In the genomic region with DNA sequence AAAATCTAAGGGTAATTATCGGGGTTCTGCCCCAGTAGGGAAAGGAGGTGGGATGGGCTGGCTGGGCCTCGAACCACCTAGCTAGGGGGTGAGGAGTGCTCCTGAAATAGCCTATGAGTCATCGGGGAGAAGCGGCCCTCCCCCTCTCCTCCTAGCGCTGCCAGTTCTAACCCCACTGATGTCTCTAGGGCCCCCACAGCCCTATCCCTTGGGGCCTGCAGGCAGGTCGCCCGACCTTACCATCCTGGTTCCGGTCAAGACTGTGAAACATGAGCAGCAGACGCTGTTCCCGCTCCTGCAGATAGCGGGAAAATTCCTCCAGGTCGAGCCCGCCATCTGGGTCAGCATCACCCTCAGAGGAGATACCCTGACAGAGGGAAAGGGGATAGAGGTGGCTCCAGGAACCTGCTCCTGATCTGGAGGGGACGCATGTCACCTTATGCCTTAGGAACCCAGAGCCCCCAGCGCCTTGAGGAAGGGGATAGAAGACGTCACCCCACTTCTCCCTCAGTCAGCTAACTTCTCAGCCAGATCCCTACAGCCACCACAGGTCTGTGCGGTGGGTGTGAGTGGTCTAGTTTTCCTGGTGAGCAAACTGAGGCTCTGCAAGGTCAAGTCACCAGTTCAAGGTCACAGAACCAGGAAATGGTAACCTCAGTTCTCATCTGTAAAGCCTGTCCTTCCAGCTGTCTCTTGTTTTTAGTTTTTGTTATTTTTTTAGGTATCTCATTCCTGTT, we compare ENCODE assay signal across 9 cellular contexts. TPM values are rescaled to one million over a fixed set of nuclear protein-coding genes. Genes with fewer than 3 reads are reported as not detected.
A peak's percentile ranks its signal among the peaks of the same experiment; 100 is the strongest.
DNase-seq lines count a peak whose midpoint lies in the region; ATAC-seq and TF ChIP-seq lines count a peak whose summit lies in the region.
"Had no signal": no experiment of that assay in that cellular context is flagged by ENCODE, and none has a peak within 500 bp of the region (broad histone marks: within the 10 kb centered on the region; RNA-seq: fewer than 3 reads in every experiment).

No MANE protein-coding gene starts in this region.

- peak overlapping the region; percentile 58 to 68 for H3K9ac ChIP-seq in stomach smooth muscle (ENCODE audit: low read length in 2 of 2)

- CTCF ChIA-PET in activated naive CD4-positive, alpha-beta T cell treated with anti-CD3 and anti-CD28 coated beads for 36 hours (lab: Charles Lee), result no interaction called here
- CTCF ChIA-PET in OCI-LY7 (lab: Charles Lee; ENCODE audit: unreplicated experiment), result no interaction called here

- intact Hi-C loops in activated naive CD4-positive, alpha-beta T cell treated with anti-CD3 and anti-CD28 coated beads for 36 hours (cut with micrococcal nuclease), result no loop called here
- intact Hi-C loops in OCI-LY7 (cut with micrococcal nuclease; ENCODE audit: unreplicated experiment), result no loop called here

- WGBS in gastroesophageal sphincter (ENCODE audit: low coverage in 1 of 2), 2 donors, result 32 to 100% methylated on average over 4 to 5 of the region's 17 CpGs

- H3K36me3 Mint-ChIP-seq in activated naive CD4-positive, alpha-beta T cell treated with anti-CD3 and anti-CD28 coated beads for 36 hours (ENCODE audit: low read depth), result peaks cover 32% of the 10 kb centered on the region
- peaks cover 23 to 38% of the 10 kb centered on the region in 2 donors for H3K36me3 Mint-ChIP-seq in activated naive CD4-positive, alpha-beta T cell treated with anti-CD3 and anti-CD28 coated beads, Interleukin-2, amount 50 U/mL, for 72 hours

- peak overlapping the region; percentile 91 for H3K4me2 ChIP-seq in OCI-LY7 (ENCODE audit: low read length)

- peaks cover 15% of the 10 kb centered on the region for H3K4me1 ChIP-seq in OCI-LY7 (ENCODE audit: insufficient read depth, low read length, poor library complexity, severe bottlenecking)
- H3K4me1 ChIP-seq in gastroesophageal sphincter, result peaks cover 0 to 24% (median 6%) of the 10 kb centered on the region in 3 donors
- H3K4me1 ChIP-seq in stomach smooth muscle (ENCODE audit: control insufficient read depth, insufficient read depth, low read length), result peaks cover 14% of the 10 kb centered on the region

- H3K4me1 Mint-ChIP-seq in activated naive CD4-positive, alpha-beta T cell treated with anti-CD3 and anti-CD28 coated beads for 36 hours (ENCODE audit: low read depth), result peaks cover 11% of the 10 kb centered on the region

- POLR2A ChIA-PET in OCI-LY7 (lab: Charles Lee), result interaction anchor here (0.5 to 1.8 kb wide), 2 partner anchors 11 to 23 kb away, joined by 3 to 6 read pairs; a partner anchor contains a TSS

- H2AFZ ChIP-seq in OCI-LY7 (ENCODE audit: low read length), result peak overlapping the region; percentile 28; the same call in 1 of the 2 replicates

- peaks cover 13% of the 10 kb centered on the region; the same call in 1 of the 2 replicates for H3K79me2 ChIP-seq in OCI-LY7 (ENCODE audit: insufficient read depth, low read depth, low read length)

- H3K27ac Mint-ChIP-seq in activated naive CD4-positive, alpha-beta T cell treated with anti-CD3 and anti-CD28 coated beads for 36 hours, result no peak overlapping the region
- no peak overlapping the region for H3K27ac Mint-ChIP-seq in activated naive CD4-positive, alpha-beta T cell treated with anti-CD3 and anti-CD28 coated beads, Interleukin-2, amount 50 U/mL, for 72 hours

- TF ChIP-seq CTCF in OCI-LY7 (conservative IDR thresholded peaks at IDR 0.05; ENCODE audit: low read length), result no peak
- no peak for TF ChIP-seq CTCF in gastroesophageal sphincter (IDR thresholded peaks at IDR 0.05)

- H3K4me3 ChIP-seq in OCI-LY7 (ENCODE audit: low read depth, low read length, poor library complexity, severe bottlenecking) (peak overlapping the region; percentile 89), gastroesophageal sphincter (peak overlapping the region in 1 of 2 donors; percentile 94), stomach smooth muscle (ENCODE audit: low read length in 2 of 2) (peak overlapping the region; percentile 83 to 88)

- no peaks in the 10 kb centered on the region for H4K20me1 ChIP-seq in OCI-LY7 (ENCODE audit: insufficient read depth, low read length)

- peaks cover 46% of the 10 kb centered on the region for H3K36me3 ChIP-seq in OCI-LY7 (ENCODE audit: insufficient read depth, low read length)
- peaks cover 0 to 44% of the 10 kb centered on the region in 2 donors for H3K36me3 ChIP-seq in gastroesophageal sphincter
- H3K36me3 ChIP-seq in stomach smooth muscle (ENCODE audit: control insufficient read depth in 2 of 2, insufficient read depth in 2 of 2, low read length in 2 of 2), result peaks cover 27 to 31% of the 10 kb centered on the region in 2 donors

- TF ChIP-seq EP300 in gastroesophageal sphincter (IDR thresholded peaks at IDR 0.05), result no peak

- H3K9me3 Mint-ChIP-seq in activated naive CD4-positive, alpha-beta T cell treated with anti-CD3 and anti-CD28 coated beads for 36 hours, result peaks cover 21% of the 10 kb centered on the region
- peaks cover 4 to 13% of the 10 kb centered on the region in 2 donors for H3K9me3 Mint-ChIP-seq in activated naive CD4-positive, alpha-beta T cell treated with anti-CD3 and anti-CD28 coated beads, Interleukin-2, amount 50 U/mL, for 72 hours

- H3K4me3 Mint-ChIP-seq in activated naive CD4-positive, alpha-beta T cell treated with anti-CD3 and anti-CD28 coated beads for 36 hours, result peak overlapping the region; percentile 67

- DNase-seq in activated naive CD4-positive, alpha-beta T cell treated with anti-CD3 and anti-CD28 coated beads for 36 hours, result no peak
- DNase-seq in activated naive CD4-positive, alpha-beta T cell treated with anti-CD3 and anti-CD28 coated beads, Interleukin-2, amount 50 U/mL, for 72 hours (ENCODE audit: low spot score in 2 of 2), result no peak
- DNase-seq in OCI-LY7 (ENCODE audit: low spot score), result peak; percentile 58
- DNase-seq in HPDE6-E6E7 (ENCODE audit: extremely low spot score), result no peak
- no peak for DNase-seq in NOMO-1 treated with DMSO at 0.1 percent for 48 hours (lab: John Stamatoyannopoulos, UW; ENCODE audit: unreplicated experiment)
- no peak for DNase-seq in NCI-H2107 treated with DMSO at 0.1 percent for 48 hours (lab: John Stamatoyannopoulos, UW; ENCODE audit: unreplicated experiment)
- DNase-seq: DMS 273 treated with DMSO at 0.1 percent for 48 hours had no signal

- peaks cover 5% of the 10 kb centered on the region for H3K27me3 ChIP-seq in gastroesophageal sphincter
- H3K27me3 ChIP-seq in stomach smooth muscle (ENCODE audit: control insufficient read depth in 1 of 2, insufficient read depth in 2 of 2, low read length in 2 of 2), result peaks cover 0 to under 1% of the 10 kb centered on the region in 2 donors

- H3K9me3 ChIP-seq in OCI-LY7 (ENCODE audit: low read length), result peaks cover 22% of the 10 kb centered on the region
- H3K9me3 ChIP-seq in gastroesophageal sphincter, result peaks cover 0 to 19% (median 0%) of the 10 kb centered on the region in 3 donors
- H3K9me3 ChIP-seq in stomach smooth muscle (ENCODE audit: control insufficient read depth in 2 of 2, low read length in 2 of 2), result peaks cover 0 to 11% of the 10 kb centered on the region in 2 donors

- H3K27ac ChIP-seq in OCI-LY7 (ENCODE audit: low read depth, low read length, poor library complexity, severe bottlenecking) (peak overlapping the region; percentile 62), gastroesophageal sphincter (peak overlapping the region in 3 of 4 donors; percentile 89 to 94 (median 93)), stomach smooth muscle (ENCODE audit: low read length) (peak overlapping the region; percentile 64)

- no peak for TF ChIP-seq POLR2A in gastroesophageal sphincter (IDR thresholded peaks at IDR 0.05)

- BruUV-seq in OCI-LY7 (replicated peaks; lab: Mats Ljungman, UMichigan), result TSS peak; percentile 64

- ATAC-seq in activated naive CD4-positive, alpha-beta T cell treated with anti-CD3 and anti-CD28 coated beads, Interleukin-2, amount 50 U/mL, for 72 hours, result no peak
- ATAC-seq in gastroesophageal sphincter, result no peak

- no peaks in the 10 kb centered on the region for H3K27me3 Mint-ChIP-seq in activated naive CD4-positive, alpha-beta T cell treated with anti-CD3 and anti-CD28 coated beads for 36 hours (ENCODE audit: low read depth)

- H3K9me2 ChIP-seq in OCI-LY7 (ENCODE audit: insufficient read depth, low read length), result no peaks in the 10 kb centered on the region

RNA-seq across cellular contexts. Expression of a gene that starts 1.5 kb away (rescaled TPM):
- 10 to 100 TPM; 16.2 to 18.2 TPM for total RNA-seq in activated naive CD4-positive, alpha-beta T cell treated with anti-CD3 and anti-CD28 coated beads for 36 hours
- total RNA-seq in activated naive CD4-positive, alpha-beta T cell treated with anti-CD3 and anti-CD28 coated beads, Interleukin-2, amount 50 U/mL, for 72 hours, result 10 to 100 TPM in 1 of 2 donors, under 1 TPM in 1; 0.96 to 36.0 TPM
- total RNA-seq in OCI-LY7 (2014; rRNA removed; shearing (Covaris generic)), result 48.4 and 50.9 TPM in 2 replicates
- total RNA-seq in OCI-LY7 (2022), result 65.5 and 65.7 TPM in 2 replicates
- total RNA-seq in gastroesophageal sphincter, result 100 to 1,000 TPM; 111 to 328 (median 240) TPM

RNA-seq across cellular contexts. Expression of a gene that starts 5.9 kb away (rescaled TPM):
- 1 to 10 TPM; 1.2 to 1.4 TPM for total RNA-seq in activated naive CD4-positive, alpha-beta T cell treated with anti-CD3 and anti-CD28 coated beads for 36 hours
- total RNA-seq in activated naive CD4-positive, alpha-beta T cell treated with anti-CD3 and anti-CD28 coated beads, Interleukin-2, amount 50 U/mL, for 72 hours, result 1 to 10 TPM in 1 of 2 donors, under 1 TPM in 1; 0.59 to 2.6 TPM
- total RNA-seq in OCI-LY7 (2014; rRNA removed; shearing (Covaris generic)), result 1.2 and 1.5 TPM in 2 replicates
- 2.3 and 2.9 TPM in 2 replicates for total RNA-seq in OCI-LY7 (2022)
- total RNA-seq in gastroesophageal sphincter, result 1 to 10 TPM in 2 of 4 donors, under 1 TPM in 1, not detected in 1; 0.85 to 6.2 (median 1.6) TPM

RNA-seq across cellular contexts. Expression of a gene that starts 23.5 kb away (rescaled TPM):
- total RNA-seq in activated naive CD4-positive, alpha-beta T cell treated with anti-CD3 and anti-CD28 coated beads for 36 hours, result 10 to 100 TPM; 55.7 to 57.9 TPM
- 10 to 100 TPM; 70.8 to 84.4 TPM for total RNA-seq in activated naive CD4-positive, alpha-beta T cell treated with anti-CD3 and anti-CD28 coated beads, Interleukin-2, amount 50 U/mL, for 72 hours
- 40.9 and 41.8 TPM in 2 replicates for total RNA-seq in OCI-LY7 (2014; rRNA removed; shearing (Covaris generic))
- 68.3 and 76.1 TPM in 2 replicates for total RNA-seq in OCI-LY7 (2022)
- total RNA-seq in gastroesophageal sphincter, result 1 to 10 TPM in 3 of 4 donors, under 1 TPM in 1; 0.57 to 6.1 (median 1.5) TPM

RNA-seq across cellular contexts. Expression of a gene that starts 24.6 kb away (rescaled TPM):
- total RNA-seq in activated naive CD4-positive, alpha-beta T cell treated with anti-CD3 and anti-CD28 coated beads for 36 hours, result not detected
- total RNA-seq in activated naive CD4-positive, alpha-beta T cell treated with anti-CD3 and anti-CD28 coated beads, Interleukin-2, amount 50 U/mL, for 72 hours, result under 1 TPM in 1 of 2 donors, not detected in 1; 0.14 TPM
- total RNA-seq in OCI-LY7 (2014; rRNA removed; shearing (Covaris generic)), result not detected in 2 replicates
- not detected in 2 replicates for total RNA-seq in OCI-LY7 (2022)
- 1 to 10 TPM in 1 of 4 donors, under 1 TPM in 1, not detected in 2; 0.27 to 1.3 TPM for total RNA-seq in gastroesophageal sphincter

RNA-seq across cellular contexts. Expression of a gene that starts 33.5 kb away (rescaled TPM):
- total RNA-seq in activated naive CD4-positive, alpha-beta T cell treated with anti-CD3 and anti-CD28 coated beads for 36 hours, result 100 to 1,000 TPM; 290 to 296 TPM
- 100 to 1,000 TPM; 240 to 353 TPM for total RNA-seq in activated naive CD4-positive, alpha-beta T cell treated with anti-CD3 and anti-CD28 coated beads, Interleukin-2, amount 50 U/mL, for 72 hours
- total RNA-seq in OCI-LY7 (2014; rRNA removed; shearing (Covaris generic)), result 255 and 271 TPM in 2 replicates
- total RNA-seq in OCI-LY7 (2022) (468 and 499 TPM in 2 replicates), gastroesophageal sphincter (100 to 1,000 TPM; 102 to 218 (median 126) TPM)

Comparison
In these comparisons a context has a peak if more than half of its experiments do, and no peak if none do; other contexts are left out.
1. RNA of a gene that starts 23.5 kb away (total RNA-seq): 70.8 to 84.4 TPM in activated naive CD4-positive, alpha-beta T cell treated with anti-CD3 and anti-CD28 coated beads, Interleukin-2, amount 50 U/mL, for 72 hours, 40.9 to 76.1 TPM in OCI-LY7 and 55.7 to 57.9 TPM in activated naive CD4-positive, alpha-beta T cell treated with anti-CD3 and anti-CD28 coated beads for 36 hours; 0.57 to 6.1 TPM in gastroesophageal sphincter; every median in the first group is over 4 times any median in the second.
2. Peak in every context shown above with its lines, with median percentiles within 50 percentile points of each other: H3K27ac ChIP-seq.